2 cellular contexts compared by ENCODE assay signal in genomic region chr7:88141953-88142352, GRCh38.
A peak's percentile ranks its signal among the peaks of the same experiment; 100 is the strongest.
TF ChIP-seq lines count a peak whose summit lies in the region.

No MANE protein-coding gene starts in this region.

TF ChIP-seq in IMR-90, 13 proteins besides CTCF, POLR2A, EP300 and RAD21 (continued from another document):
- TF ChIP-seq MXI1 (IDR thresholded peaks at IDR 0.05; ENCODE audit: borderline replicate concordance, low read depth, low read length): no peak

TF ChIP-seq in K562, 482 proteins besides CTCF, POLR2A, EP300 and RAD21 (continued from another document):
- TF ChIP-seq E2F3 (CRISPR knock-in tag; IDR thresholded peaks at IDR 0.05): no peak
- TF ChIP-seq MAFF (IDR thresholded peaks at IDR 0.05; ENCODE audit: low read length): 0 out of 2 replicates have a peak, but pooled peaks have one; percentile 38
- TF ChIP-seq ASH1L (IDR thresholded peaks at IDR 0.05; ENCODE audit: borderline replicate concordance, low read depth, partially characterized antibody): no peak
- TF ChIP-seq ZNF408 (CRISPR knock-in tag; IDR thresholded peaks at IDR 0.05; ENCODE audit: low read depth): no peak
- TF ChIP-seq MAFK (IDR thresholded peaks at IDR 0.05; ENCODE audit: low read length): peak; percentile 30; the same call in 1 of the 2 replicates
